Comparison of ENCODE assay signal across 8 cellular contexts in the genomic region with DNA sequence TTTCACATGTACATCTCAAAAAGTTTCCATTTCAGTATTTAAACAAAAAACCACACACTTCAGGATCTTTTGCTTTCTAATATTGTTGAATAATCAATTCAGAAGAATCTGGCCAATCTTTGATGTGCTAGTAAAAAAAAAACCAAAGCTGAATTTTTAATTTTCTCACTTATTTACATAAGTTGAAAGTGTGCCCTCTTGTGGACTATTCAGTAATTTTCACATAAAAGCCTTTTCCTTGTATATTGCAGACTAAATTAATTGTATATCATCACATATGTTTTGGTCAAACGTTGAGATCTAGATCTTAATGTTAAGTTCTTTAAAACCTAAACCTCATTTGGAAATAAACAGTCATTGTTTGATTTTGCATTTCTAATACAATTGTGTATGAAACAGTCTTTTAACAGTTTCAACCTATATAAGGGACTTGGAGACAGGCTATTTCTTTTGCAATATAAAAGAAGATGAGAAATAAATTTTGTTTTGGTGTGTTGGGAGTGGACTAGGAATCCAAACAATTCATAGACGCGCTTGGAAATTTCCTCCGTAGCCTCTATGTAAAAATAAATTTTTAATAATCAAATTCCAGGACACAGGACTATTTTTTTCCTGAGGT.
DNase-seq lines count a peak whose midpoint lies in the region; ATAC-seq and TF ChIP-seq lines count a peak whose summit lies in the region.

No MANE protein-coding gene starts in this region.

- peaks cover 16 to 40% of the 10 kb centered on the region in 2 donors for H3K4me1 ChIP-seq in thoracic aorta (ENCODE audit: control insufficient read depth in 1 of 2, low read depth in 2 of 2)

- no peaks in the 10 kb centered on the region for H3K9me3 ChIP-seq in thoracic aorta

- H3K36me3 ChIP-seq in thoracic aorta, result no peaks in the 10 kb centered on the region

- no peak overlapping the region for H3K4me3 ChIP-seq in thoracic aorta

- ATAC-seq in thoracic aorta (ENCODE audit: insufficient number of reproducible peaks, low FRiP score, low read depth) (no peak), HG03280 (IDR thresholded peaks at IDR 0.05; ENCODE audit: unreplicated experiment) (no peak), GM18502 (IDR thresholded peaks at IDR 0.05; ENCODE audit: poor library complexity, unreplicated experiment) (no peak), HG03135 (IDR thresholded peaks at IDR 0.05; ENCODE audit: unreplicated experiment) (no peak)

- DNase-seq in Daoy (ENCODE audit: low read depth) (peak; percentile 13), LHCN-M2 (ENCODE audit: low read depth) (peak; percentile 63), SHP77 treated with DMSO at 0.1 percent for 48 hours (lab: John Stamatoyannopoulos, UW) (peak; percentile 35), germinal center (ENCODE audit: low spot score) (peak; percentile 38), thoracic aorta (ENCODE audit: low spot score) (no peak)

- H3K27ac ChIP-seq in thoracic aorta, result no peak overlapping the region

- TF ChIP-seq CTCF in thoracic aorta (IDR thresholded peaks at IDR 0.05), result peak; percentile 47

- H3K27me3 ChIP-seq in thoracic aorta (replicated peaks; ENCODE audit: insufficient read depth), result no peaks in the 10 kb centered on the region
